ENCODE assay signal across 14 cellular contexts in the genomic region with DNA sequence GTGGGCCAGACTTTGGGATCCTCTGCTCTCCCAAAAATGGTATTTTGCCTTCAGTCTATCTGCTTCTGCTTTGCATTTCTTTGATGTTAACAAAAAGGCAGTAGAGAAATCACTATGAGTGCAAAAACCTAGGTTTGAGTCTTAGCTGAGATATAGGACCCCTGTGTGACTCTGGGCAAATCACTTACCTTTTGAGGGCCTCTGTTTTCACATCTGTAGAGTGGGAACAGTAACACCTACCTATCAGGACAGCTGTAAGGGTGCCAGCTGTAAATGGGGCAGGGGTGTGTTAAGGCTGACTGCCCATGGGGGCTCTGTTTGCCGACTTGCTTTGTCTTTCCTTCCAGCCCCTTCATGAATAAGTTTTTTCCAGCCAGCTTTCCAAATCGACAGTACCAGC. TPM values are rescaled to one million over a fixed set of nuclear protein-coding genes. Genes with fewer than 3 reads are reported as not detected.
DNase-seq lines count a peak whose midpoint lies in the region; ATAC-seq, FAIRE-seq and TF ChIP-seq lines count a peak whose summit lies in the region.
"Had no signal": no experiment of that assay in that cellular context is flagged by ENCODE, and none has a peak within 500 bp of the region (broad histone marks: within the 10 kb centered on the region; RNA-seq: fewer than 3 reads in every experiment).

No MANE protein-coding gene starts in this region.

- peaks cover 15% of the 10 kb centered on the region for H4K20me1 ChIP-seq in K562 (replicated peaks; ENCODE audit: control insufficient read depth, insufficient read depth, low read length)

- DNase-seq in HFFc6 (no peak), K562 (ENCODE audit: extremely low read depth in 1 of 4, low spot score in 3 of 4) (no peak), natural killer cell (no peak), NCI-H1048 (lab: John Stamatoyannopoulos, UW) (no peak), HTR-8/SVneo (ENCODE audit: insufficient read length, low spot score) (no peak)
- DNase-seq: GDM1; NCI-H1694; SIG-M5; stimulated activated CD4-positive, alpha-beta T cell treated with anti-CD3 and anti-CD28 coated beads, Interleukin-2, amount 100 ng/mL, for 48 hours; stimulated activated naive CD4-positive, alpha-beta T cell treated with Interleukin-2 at 50 U/mL for 16 hours had no signal

- TF ChIP-seq POLR2A in K562 (conservative IDR thresholded peaks at IDR 0.05), result no peak

- TF ChIP-seq CTCF in HFFc6 (IDR thresholded peaks at IDR 0.05) (no peak), K562 (IDR thresholded peaks at IDR 0.05 in 2 of 3, conservative IDR thresholded peaks at IDR 0.05 in 1 of 3; ENCODE audit: insufficient read depth in 2 of 3, low read depth in 1 of 3, low read length in 3 of 3) (no peak), natural killer cell (IDR thresholded peaks at IDR 0.05) (no peak)

- H3K27ac ChIP-seq in ACC112 (ENCODE audit: low read depth, low read length) (peak overlapping the region; percentile 75), K562 (ENCODE audit: extremely low read depth, low read depth, low read length) (no peak overlapping the region)
- H3K27ac ChIP-seq: BLaER1 had no signal

- peaks cover 12% of the 10 kb centered on the region; the same call in 1 of the 2 replicates for H3K36me3 ChIP-seq in ACC112 (ENCODE audit: insufficient read depth, low read length)
- H3K36me3 ChIP-seq in K562 (ENCODE audit: control insufficient read depth, insufficient read depth, low read length), result peaks cover 83% of the 10 kb centered on the region; the same call in 2 of the 3 replicates

- FAIRE-seq in K562 (lab: Jason Lieb, UNC) (no peak), HTR-8/SVneo (lab: Jason Lieb, UNC) (no peak)

- H3K4me3 Mint-ChIP-seq in HFFc6, result 0 out of 2 replicates have a peak overlapping the region, but pooled peaks have one; percentile 17
- no peak overlapping the region for H3K4me3 Mint-ChIP-seq in natural killer cell

- H3K27ac Mint-ChIP-seq in HFFc6, result peak overlapping the region; percentile 96
- peak overlapping the region; percentile 70 to 96 for H3K27ac Mint-ChIP-seq in natural killer cell

- H3K4me3 ChIP-seq in ACC112 (ENCODE audit: low read depth, low read length), result no peak overlapping the region
- no peak overlapping the region for H3K4me3 ChIP-seq in K562
- H3K4me3 ChIP-seq: BLaER1 had no signal

- H2AFZ ChIP-seq in ACC112 (ENCODE audit: low read length, unreplicated experiment) (no peak overlapping the region), K562 (ENCODE audit: low read depth, low read length) (no peak overlapping the region)

- no peak for TF ChIP-seq RAD21 in K562 (CRISPR knock-in tag; conservative IDR thresholded peaks at IDR 0.05 in 1 of 2, IDR thresholded peaks at IDR 0.05 in 1 of 2)

- ATAC-seq in K562, result no peak
- ATAC-seq in natural killer cell, result no peak
- no peak for ATAC-seq in HG02852 (IDR thresholded peaks at IDR 0.05; ENCODE audit: unreplicated experiment)
- ATAC-seq in HG03342 (IDR thresholded peaks at IDR 0.05; ENCODE audit: unreplicated experiment), result no peak

- H3K4me1 Mint-ChIP-seq in HFFc6 (ENCODE audit: low read depth) (peaks cover 82% of the 10 kb centered on the region), natural killer cell (peaks cover 30 to 46% of the 10 kb centered on the region in 2 donors)

- 68% methylated on average over 2 of the region's 2 CpGs for WGBS in K562 (ENCODE audit: insufficient coverage, low coverage, missing lambda C conversion rate)

- intact Hi-C loops in K562 (cut with micrococcal nuclease), result no loop called here
- intact Hi-C loops in natural killer cell (cut with micrococcal nuclease), result no loop called here

- H3K4me2 ChIP-seq in K562 (ENCODE audit: insufficient read depth, low read length), result no peak overlapping the region
- H3K4me2 ChIP-seq: BLaER1 had no signal

- POLR2A ChIA-PET in K562 (lab: Yijun Ruan, JAX), result interaction anchor here (0.6 to 1.6 kb wide), 4 partner anchors 9 to 152 kb away, joined by 3 to 5 read pairs (median 4); no protein-coding TSS in a partner anchor

- H3K4me1 ChIP-seq in ACC112 (ENCODE audit: control insufficient read depth, insufficient read depth, low read length, unreplicated experiment) (peaks cover 39% of the 10 kb centered on the region), K562 (replicated peaks in 1 of 2; ENCODE audit: control insufficient read depth in 2 of 2, insufficient read depth in 2 of 2, low read length in 2 of 2) (peaks cover 13 to 22% of the 10 kb centered on the region in 2 experiments; a peak in 4 of 5 replicates)

- no TSS peak for BruUV-seq in K562 (replicated peaks; lab: Mats Ljungman, UMichigan)

- CTCF ChIA-PET in K562 (lab: Yijun Ruan, JAX; ENCODE audit: low intra/inter-chr PET ratio), result no interaction called here

- peaks cover 17% of the 10 kb centered on the region for H3K27me3 Mint-ChIP-seq in HFFc6 (ENCODE audit: insufficient read depth)
- H3K27me3 Mint-ChIP-seq in natural killer cell (ENCODE audit: low read depth in 2 of 2), result no peaks in the 10 kb centered on the region

- H3K9me3 Mint-ChIP-seq in HFFc6 (0 out of 2 replicates have a peak, but pooled peaks cover 3% of the 10 kb centered on the region), natural killer cell (no peaks in the 10 kb centered on the region)

- peaks cover 60% of the 10 kb centered on the region for H3K36me3 Mint-ChIP-seq in HFFc6 (ENCODE audit: low read depth)
- H3K36me3 Mint-ChIP-seq in natural killer cell, result no peaks in the 10 kb centered on the region

- H3K27me3 ChIP-seq in ACC112 (ENCODE audit: insufficient read depth, low read length) (no peaks in the 10 kb centered on the region), K562 (ENCODE audit: control insufficient read depth in 2 of 2, insufficient read depth in 2 of 2, low read length in 2 of 2) (no peaks in the 10 kb centered on the region)
- H3K27me3 ChIP-seq: BLaER1 had no signal

- H3K9me3 ChIP-seq in K562 (replicated peaks; ENCODE audit: control insufficient read depth, insufficient read depth, low read depth, low read length), result no peaks in the 10 kb centered on the region
- H3K9me3 ChIP-seq: BLaER1 had no signal

- peaks cover 38% of the 10 kb centered on the region for H3K79me2 ChIP-seq in ACC112 (ENCODE audit: control insufficient read depth, insufficient read depth, low read length, unreplicated experiment)
- H3K79me2 ChIP-seq in K562 (ENCODE audit: control insufficient read depth, insufficient read depth, low read length), result peaks cover 35% of the 10 kb centered on the region

- H3K9me1 ChIP-seq in K562 (ENCODE audit: control insufficient read depth, insufficient read depth, low read length), result peaks cover 2% of the 10 kb centered on the region

- H3K9ac ChIP-seq in K562 (ENCODE audit: insufficient read depth in 1 of 2, low read depth in 2 of 2, low read length in 2 of 2), result no peak overlapping the region
- H3K9ac ChIP-seq: BLaER1 had no signal

- no peak for TF ChIP-seq EP300 in K562 (IDR thresholded peaks at IDR 0.05; ENCODE audit: low read length)

- in situ Hi-C loops in K562 (cut with MboI), result no loop called here

TF ChIP-seq in K562, 482 proteins besides CTCF, POLR2A, EP300 and RAD21:
- TF ChIP-seq, protein P1, sequence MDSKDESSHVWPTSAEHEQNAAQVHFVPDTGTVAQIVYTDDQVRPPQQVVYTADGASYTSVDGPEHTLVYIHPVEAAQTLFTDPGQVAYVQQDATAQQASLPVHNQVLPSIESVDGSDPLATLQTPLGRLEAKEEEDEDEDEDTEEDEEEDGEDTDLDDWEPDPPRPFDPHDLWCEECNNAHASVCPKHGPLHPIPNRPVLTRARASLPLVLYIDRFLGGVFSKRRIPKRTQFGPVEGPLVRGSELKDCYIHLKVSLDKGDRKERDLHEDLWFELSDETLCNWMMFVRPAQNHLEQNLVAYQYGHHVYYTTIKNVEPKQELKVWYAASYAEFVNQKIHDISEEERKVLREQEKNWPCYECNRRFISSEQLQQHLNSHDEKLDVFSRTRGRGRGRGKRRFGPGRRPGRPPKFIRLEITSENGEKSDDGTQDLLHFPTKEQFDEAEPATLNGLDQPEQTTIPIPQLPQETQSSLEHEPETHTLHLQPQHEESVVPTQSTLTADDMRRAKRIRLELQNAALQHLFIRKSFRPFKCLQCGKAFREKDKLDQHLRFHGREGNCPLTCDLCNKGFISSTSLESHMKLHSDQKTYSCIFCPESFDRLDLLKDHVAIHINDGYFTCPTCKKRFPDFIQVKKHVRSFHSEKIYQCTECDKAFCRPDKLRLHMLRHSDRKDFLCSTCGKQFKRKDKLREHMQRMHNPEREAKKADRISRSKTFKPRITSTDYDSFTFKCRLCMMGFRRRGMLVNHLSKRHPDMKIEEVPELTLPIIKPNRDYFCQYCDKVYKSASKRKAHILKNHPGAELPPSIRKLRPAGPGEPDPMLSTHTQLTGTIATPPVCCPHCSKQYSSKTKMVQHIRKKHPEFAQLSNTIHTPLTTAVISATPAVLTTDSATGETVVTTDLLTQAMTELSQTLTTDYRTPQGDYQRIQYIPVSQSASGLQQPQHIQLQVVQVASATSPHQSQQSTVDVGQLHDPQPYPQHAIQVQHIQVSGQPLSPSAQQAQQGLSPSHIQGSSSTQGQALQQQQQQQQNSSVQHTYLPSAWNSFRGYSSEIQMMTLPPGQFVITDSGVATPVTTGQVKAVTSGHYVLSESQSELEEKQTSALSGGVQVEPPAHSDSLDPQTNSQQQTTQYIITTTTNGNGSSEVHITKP (IDR thresholded peaks at IDR 0.05; ENCODE audit: partially characterized antibody), result no peak
- peak; percentile 65 for TF ChIP-seq RBM25 (IDR thresholded peaks at IDR 0.05; ENCODE audit: low read depth, low read length, severe bottlenecking)

RNA-seq across cellular contexts. Expression of a gene that starts 30.4 kb away (rescaled TPM):
- 100 to 1,000 TPM; 265 to 332 (median 284) TPM for total RNA-seq in HFFc6 (2021; fragmentation: NEBNext Ultra II Directional; extraction: Animal tissue kit (Norgen Biotek cat#: 25700))
- 232 and 437 TPM in 2 replicates for total RNA-seq in K562 (2011; cell fraction: chromatin; rRNA removed; ENCODE audit: low replicate concordance)
- total RNA-seq in K562 (2011; cell fraction: nucleolus; rRNA removed), result 349 and 425 TPM in 2 replicates
- 318 and 321 TPM in 2 replicates for total RNA-seq in K562 (2011; cell fraction: nucleoplasm; rRNA removed)
- total RNA-seq in K562 (2014; rRNA removed) (42.0 and 64.1 TPM in 2 replicates), K562 (2014; rRNA removed; fragmentation: Illumina TruSeq; extraction: Trizol) (61.7 and 62.1 TPM in 2 replicates), K562 (2015; rRNA removed; fragmentation: Illumina TruSeq; extraction: Trizol) (74.5 and 74.8 TPM in 2 replicates), K562 (2021) (136 and 146 TPM in 2 replicates), natural killer cell (100 to 1,000 TPM in 2 of 3 donors, 10 to 100 TPM in 1; 97.5 to 135 (median 104) TPM)
- polyA plus RNA-seq in K562 (2011; rRNA removed) (112 and 125 TPM in 2 replicates), K562 (2014; fragmentation: Illumina TruSeq; extraction: Trizol) (98.4 and 102 TPM in 2 replicates), K562 (2014; fragmentation: Nextera tagmentation; extraction: Ambion mirVana) (10 to 100 TPM in 1 of 2 experiments, 1 to 10 TPM in 1; 7.7 to 17.9 TPM), K562 (2014; rRNA removed) (99.6 and 111 TPM in 2 replicates)
- polyA plus RNA-seq in K562 (2011; cell fraction: cytosol; rRNA removed), result 90.7 and 156 TPM in 2 replicates
- polyA plus RNA-seq in K562 (2011; cell fraction: nucleus; rRNA removed), result 116 and 132 TPM in 2 replicates
- polyA plus RNA-seq in K562 (2012), result 109 and 181 TPM in 2 replicates
- 83.1 and 88.4 TPM in 2 replicates for polyA minus RNA-seq in K562 (2011; rRNA and poly(A)+ RNA removed)
- polyA minus RNA-seq in K562 (2011; cell fraction: cytosol; rRNA and poly(A)+ RNA removed), result 81.1 and 84.3 TPM in 2 replicates
- 65.8 and 88.5 TPM in 2 replicates for polyA minus RNA-seq in K562 (2011; cell fraction: nucleus; rRNA and poly(A)+ RNA removed)
